In the genomic region with DNA sequence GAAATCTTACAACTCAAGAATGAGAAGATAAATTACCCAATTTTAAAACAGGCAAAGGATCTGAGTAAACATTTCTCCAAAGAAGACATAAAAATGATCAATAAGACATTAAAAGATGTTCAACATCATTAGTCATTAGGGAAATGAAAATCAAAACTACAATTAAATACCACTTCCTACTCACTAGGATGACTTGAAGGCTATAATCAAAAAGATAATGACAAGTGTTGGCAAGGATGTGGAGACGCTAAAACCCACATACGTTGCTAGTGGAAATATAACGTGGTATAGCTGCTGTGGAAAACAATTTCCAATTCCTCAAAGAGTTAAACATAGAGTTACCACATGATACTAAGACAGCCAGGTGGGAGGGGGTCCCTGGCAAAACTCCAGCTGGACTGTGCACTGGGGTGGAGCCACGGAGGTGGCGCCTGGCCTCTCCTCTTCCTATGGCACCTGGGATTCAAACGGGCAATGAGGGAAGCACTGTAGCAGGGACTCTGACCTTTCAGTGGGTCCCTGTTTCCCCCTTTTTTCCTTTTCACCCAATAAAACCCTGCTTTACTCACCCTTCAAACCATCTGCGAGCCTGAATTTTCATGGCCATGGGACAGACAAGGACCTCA, we compare ENCODE assay signal across 1 cellular context.
TF ChIP-seq lines count a peak whose summit lies in the region.

No MANE protein-coding gene starts in this region.

TF ChIP-seq in K562, 482 proteins besides CTCF, POLR2A, EP300 and RAD21:
- TF ChIP-seq, protein P1, sequence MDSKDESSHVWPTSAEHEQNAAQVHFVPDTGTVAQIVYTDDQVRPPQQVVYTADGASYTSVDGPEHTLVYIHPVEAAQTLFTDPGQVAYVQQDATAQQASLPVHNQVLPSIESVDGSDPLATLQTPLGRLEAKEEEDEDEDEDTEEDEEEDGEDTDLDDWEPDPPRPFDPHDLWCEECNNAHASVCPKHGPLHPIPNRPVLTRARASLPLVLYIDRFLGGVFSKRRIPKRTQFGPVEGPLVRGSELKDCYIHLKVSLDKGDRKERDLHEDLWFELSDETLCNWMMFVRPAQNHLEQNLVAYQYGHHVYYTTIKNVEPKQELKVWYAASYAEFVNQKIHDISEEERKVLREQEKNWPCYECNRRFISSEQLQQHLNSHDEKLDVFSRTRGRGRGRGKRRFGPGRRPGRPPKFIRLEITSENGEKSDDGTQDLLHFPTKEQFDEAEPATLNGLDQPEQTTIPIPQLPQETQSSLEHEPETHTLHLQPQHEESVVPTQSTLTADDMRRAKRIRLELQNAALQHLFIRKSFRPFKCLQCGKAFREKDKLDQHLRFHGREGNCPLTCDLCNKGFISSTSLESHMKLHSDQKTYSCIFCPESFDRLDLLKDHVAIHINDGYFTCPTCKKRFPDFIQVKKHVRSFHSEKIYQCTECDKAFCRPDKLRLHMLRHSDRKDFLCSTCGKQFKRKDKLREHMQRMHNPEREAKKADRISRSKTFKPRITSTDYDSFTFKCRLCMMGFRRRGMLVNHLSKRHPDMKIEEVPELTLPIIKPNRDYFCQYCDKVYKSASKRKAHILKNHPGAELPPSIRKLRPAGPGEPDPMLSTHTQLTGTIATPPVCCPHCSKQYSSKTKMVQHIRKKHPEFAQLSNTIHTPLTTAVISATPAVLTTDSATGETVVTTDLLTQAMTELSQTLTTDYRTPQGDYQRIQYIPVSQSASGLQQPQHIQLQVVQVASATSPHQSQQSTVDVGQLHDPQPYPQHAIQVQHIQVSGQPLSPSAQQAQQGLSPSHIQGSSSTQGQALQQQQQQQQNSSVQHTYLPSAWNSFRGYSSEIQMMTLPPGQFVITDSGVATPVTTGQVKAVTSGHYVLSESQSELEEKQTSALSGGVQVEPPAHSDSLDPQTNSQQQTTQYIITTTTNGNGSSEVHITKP (IDR thresholded peaks at IDR 0.05; ENCODE audit: partially characterized antibody): no peak
- no peak for TF ChIP-seq DPF2 (IDR thresholded peaks at IDR 0.05)
- TF ChIP-seq PHF8 (IDR thresholded peaks at IDR 0.05; ENCODE audit: borderline replicate concordance, low read length): no peak
- no peak for TF ChIP-seq ZBTB12 (CRISPR knock-in tag; IDR thresholded peaks at IDR 0.05)
- no peak for TF ChIP-seq ARID2 (IDR thresholded peaks at IDR 0.05)
- TF ChIP-seq PRPF4 (IDR thresholded peaks at IDR 0.05; ENCODE audit: insufficient read depth, low read depth, low read length, poor library complexity, severe bottlenecking): no peak
- TF ChIP-seq, protein P2, sequence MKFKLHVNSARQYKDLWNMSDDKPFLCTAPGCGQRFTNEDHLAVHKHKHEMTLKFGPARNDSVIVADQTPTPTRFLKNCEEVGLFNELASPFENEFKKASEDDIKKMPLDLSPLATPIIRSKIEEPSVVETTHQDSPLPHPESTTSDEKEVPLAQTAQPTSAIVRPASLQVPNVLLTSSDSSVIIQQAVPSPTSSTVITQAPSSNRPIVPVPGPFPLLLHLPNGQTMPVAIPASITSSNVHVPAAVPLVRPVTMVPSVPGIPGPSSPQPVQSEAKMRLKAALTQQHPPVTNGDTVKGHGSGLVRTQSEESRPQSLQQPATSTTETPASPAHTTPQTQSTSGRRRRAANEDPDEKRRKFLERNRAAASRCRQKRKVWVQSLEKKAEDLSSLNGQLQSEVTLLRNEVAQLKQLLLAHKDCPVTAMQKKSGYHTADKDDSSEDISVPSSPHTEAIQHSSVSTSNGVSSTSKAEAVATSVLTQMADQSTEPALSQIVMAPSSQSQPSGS (CRISPR knock-in tag; IDR thresholded peaks at IDR 0.05): no peak
- TF ChIP-seq SMARCB1 (IDR thresholded peaks at IDR 0.05; ENCODE audit: insufficient read length, low read depth): no peak
- TF ChIP-seq, protein P3, sequence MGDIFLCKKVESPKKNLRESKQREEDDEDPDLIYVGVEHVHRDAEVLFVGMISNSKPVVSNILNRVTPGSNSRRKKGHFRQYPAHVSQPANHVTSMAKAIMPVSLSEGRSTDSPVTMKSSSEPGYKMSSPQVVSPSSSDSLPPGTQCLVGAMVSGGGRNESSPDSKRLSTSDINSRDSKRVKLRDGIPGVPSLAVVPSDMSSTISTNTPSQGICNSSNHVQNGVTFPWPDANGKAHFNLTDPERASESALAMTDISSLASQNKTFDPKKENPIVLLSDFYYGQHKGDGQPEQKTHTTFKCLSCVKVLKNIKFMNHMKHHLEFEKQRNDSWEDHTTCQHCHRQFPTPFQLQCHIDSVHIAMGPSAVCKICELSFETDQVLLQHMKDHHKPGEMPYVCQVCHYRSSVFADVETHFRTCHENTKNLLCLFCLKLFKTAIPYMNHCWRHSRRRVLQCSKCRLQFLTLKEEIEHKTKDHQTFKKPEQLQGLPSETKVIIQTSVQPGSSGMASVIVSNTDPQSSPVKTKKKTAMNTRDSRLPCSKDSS (IDR thresholded peaks at IDR 0.05; ENCODE audit: low read depth, partially characterized antibody): no peak
- TF ChIP-seq SAP30 (IDR thresholded peaks at IDR 0.05; ENCODE audit: borderline replicate concordance, insufficient read depth, low read depth, low read length, poor library complexity, severe bottlenecking): no peak
- no peak for TF ChIP-seq ZBTB49 (CRISPR knock-in tag; IDR thresholded peaks at IDR 0.05; ENCODE audit: borderline replicate concordance)
- TF ChIP-seq, protein P4, sequence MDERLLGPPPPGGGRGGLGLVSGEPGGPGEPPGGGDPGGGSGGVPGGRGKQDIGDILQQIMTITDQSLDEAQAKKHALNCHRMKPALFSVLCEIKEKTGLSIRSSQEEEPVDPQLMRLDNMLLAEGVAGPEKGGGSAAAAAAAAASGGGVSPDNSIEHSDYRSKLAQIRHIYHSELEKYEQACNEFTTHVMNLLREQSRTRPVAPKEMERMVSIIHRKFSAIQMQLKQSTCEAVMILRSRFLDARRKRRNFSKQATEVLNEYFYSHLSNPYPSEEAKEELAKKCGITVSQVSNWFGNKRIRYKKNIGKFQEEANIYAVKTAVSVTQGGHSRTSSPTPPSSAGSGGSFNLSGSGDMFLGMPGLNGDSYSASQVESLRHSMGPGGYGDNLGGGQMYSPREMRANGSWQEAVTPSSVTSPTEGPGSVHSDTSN (CRISPR knock-in tag; IDR thresholded peaks at IDR 0.05; ENCODE audit: low read depth): no peak
- TF ChIP-seq, protein P4 (tag; conservative IDR thresholded peaks at IDR 0.05; ENCODE audit: low read depth): no peak
- no peak for TF ChIP-seq TAL1 (IDR thresholded peaks at IDR 0.05)
- TF ChIP-seq, protein P5, sequence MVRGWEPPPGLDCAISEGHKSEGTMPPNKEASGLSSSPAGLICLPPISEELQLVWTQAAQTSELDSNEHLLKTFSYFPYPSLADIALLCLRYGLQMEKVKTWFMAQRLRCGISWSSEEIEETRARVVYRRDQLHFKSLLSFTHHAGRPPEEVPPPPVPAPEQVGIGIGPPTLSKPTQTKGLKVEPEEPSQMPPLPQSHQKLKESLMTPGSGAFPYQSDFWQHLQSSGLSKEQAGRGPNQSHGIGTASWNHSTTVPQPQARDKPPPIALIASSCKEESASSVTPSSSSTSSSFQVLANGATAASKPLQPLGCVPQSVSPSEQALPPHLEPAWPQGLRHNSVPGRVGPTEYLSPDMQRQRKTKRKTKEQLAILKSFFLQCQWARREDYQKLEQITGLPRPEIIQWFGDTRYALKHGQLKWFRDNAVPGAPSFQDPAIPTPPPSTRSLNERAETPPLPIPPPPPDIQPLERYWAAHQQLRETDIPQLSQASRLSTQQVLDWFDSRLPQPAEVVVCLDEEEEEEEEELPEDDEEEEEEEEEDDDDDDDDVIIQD (CRISPR knock-in tag; IDR thresholded peaks at IDR 0.05): no peak
